1 cellular context compared by ENCODE assay signal in the genomic region with DNA sequence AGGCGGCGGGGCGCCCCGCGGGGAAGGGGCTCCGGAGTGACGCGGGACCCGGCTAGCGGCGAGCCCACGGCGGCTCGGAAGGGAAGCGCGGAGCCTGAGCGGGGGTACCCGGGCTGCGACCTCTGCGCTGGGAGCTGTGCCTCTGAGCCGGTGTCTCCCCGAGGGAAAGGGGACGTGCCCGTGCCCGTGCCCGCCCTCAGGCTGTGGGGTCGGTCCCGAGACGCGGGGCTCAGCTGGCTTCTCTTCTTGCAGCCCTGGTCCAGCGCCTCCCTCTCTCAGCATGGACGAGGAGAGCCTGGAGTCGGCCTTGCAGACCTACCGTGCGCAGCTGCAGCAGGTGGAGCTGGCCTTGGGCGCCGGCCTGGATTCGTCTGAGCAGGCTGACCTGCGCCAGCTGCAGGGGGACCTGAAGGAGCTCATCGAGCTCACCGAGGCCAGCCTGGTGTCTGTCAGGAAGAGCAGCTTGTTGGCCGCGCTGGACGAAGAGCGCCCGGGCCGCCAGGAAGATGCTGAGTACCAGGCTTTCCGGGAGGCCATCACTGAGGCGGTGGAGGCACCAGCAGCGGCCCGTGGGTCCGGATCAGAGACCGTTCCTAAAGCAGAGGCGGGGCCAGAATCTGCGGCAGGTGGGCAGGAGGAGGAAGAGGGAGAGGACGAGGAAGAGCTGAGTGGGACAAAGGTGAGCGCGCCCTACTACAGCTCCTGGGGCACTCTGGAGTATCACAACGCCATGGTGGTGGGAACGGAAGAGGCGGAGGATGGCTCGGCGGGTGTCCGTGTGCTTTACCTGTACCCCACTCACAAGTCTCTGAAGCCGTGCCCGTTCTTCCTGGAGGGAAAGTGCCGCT.
TF ChIP-seq lines count a peak whose summit lies in the region.

No MANE protein-coding gene starts in this region.

TF ChIP-seq in HepG2, 621 proteins besides CTCF, POLR2A, EP300 and RAD21 (continued from another document):
- TF ChIP-seq, protein P1, sequence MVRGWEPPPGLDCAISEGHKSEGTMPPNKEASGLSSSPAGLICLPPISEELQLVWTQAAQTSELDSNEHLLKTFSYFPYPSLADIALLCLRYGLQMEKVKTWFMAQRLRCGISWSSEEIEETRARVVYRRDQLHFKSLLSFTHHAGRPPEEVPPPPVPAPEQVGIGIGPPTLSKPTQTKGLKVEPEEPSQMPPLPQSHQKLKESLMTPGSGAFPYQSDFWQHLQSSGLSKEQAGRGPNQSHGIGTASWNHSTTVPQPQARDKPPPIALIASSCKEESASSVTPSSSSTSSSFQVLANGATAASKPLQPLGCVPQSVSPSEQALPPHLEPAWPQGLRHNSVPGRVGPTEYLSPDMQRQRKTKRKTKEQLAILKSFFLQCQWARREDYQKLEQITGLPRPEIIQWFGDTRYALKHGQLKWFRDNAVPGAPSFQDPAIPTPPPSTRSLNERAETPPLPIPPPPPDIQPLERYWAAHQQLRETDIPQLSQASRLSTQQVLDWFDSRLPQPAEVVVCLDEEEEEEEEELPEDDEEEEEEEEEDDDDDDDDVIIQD (CRISPR knock-in tag; IDR thresholded peaks at IDR 0.05; ENCODE audit: low read depth): no peak
- peak; percentile 30; the same call in 1 of the 2 replicates for TF ChIP-seq ZNF891 (CRISPR knock-in tag; IDR thresholded peaks at IDR 0.05)
- no peak for TF ChIP-seq ZMYM3 (CRISPR knock-in tag; IDR thresholded peaks at IDR 0.05)
- TF ChIP-seq, protein P2, sequence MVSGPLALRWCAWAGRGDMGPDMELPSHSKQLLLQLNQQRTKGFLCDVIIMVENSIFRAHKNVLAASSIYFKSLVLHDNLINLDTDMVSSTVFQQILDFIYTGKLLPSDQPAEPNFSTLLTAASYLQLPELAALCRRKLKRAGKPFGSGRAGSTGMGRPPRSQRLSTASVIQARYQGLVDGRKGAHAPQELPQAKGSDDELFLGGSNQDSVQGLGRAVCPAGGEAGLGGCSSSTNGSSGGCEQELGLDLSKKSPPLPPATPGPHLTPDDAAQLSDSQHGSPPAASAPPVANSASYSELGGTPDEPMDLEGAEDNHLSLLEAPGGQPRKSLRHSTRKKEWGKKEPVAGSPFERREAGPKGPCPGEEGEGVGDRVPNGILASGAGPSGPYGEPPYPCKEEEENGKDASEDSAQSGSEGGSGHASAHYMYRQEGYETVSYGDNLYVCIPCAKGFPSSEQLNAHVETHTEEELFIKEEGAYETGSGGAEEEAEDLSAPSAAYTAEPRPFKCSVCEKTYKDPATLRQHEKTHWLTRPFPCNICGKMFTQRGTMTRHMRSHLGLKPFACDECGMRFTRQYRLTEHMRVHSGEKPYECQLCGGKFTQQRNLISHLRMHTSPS (CRISPR knock-in tag; IDR thresholded peaks at IDR 0.05; ENCODE audit: low read depth): 0 out of 2 replicates have a peak, but pooled peaks have one; percentile 35
- TF ChIP-seq ZNF570 (CRISPR knock-in tag; IDR thresholded peaks at IDR 0.05; ENCODE audit: borderline replicate concordance): no peak
- TF ChIP-seq ZNF44 (CRISPR knock-in tag; IDR thresholded peaks at IDR 0.05): no peak
- TF ChIP-seq ZNF720 (CRISPR knock-in tag; IDR thresholded peaks at IDR 0.05): no peak
- TF ChIP-seq MTA3 (CRISPR knock-in tag; IDR thresholded peaks at IDR 0.05): no peak
- TF ChIP-seq HNF4A (CRISPR knock-in tag; IDR thresholded peaks at IDR 0.05): no peak
- TF ChIP-seq SALL1 (CRISPR knock-in tag; IDR thresholded peaks at IDR 0.05): peak; percentile 52; the same call in 1 of the 2 replicates
- no peak for TF ChIP-seq U2AF2 (IDR thresholded peaks at IDR 0.05; ENCODE audit: low read depth, low read length)
- TF ChIP-seq, protein P3, sequence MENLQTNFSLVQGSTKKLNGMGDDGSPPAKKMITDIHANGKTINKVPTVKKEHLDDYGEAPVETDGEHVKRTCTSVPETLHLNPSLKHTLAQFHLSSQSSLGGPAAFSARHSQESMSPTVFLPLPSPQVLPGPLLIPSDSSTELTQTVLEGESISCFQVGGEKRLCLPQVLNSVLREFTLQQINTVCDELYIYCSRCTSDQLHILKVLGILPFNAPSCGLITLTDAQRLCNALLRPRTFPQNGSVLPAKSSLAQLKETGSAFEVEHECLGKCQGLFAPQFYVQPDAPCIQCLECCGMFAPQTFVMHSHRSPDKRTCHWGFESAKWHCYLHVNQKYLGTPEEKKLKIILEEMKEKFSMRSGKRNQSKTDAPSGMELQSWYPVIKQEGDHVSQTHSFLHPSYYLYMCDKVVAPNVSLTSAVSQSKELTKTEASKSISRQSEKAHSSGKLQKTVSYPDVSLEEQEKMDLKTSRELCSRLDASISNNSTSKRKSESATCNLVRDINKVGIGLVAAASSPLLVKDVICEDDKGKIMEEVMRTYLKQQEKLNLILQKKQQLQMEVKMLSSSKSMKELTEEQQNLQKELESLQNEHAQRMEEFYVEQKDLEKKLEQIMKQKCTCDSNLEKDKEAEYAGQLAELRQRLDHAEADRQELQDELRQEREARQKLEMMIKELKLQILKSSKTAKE (CRISPR knock-in tag; IDR thresholded peaks at IDR 0.05; ENCODE audit: borderline replicate concordance): no peak
- no peak for TF ChIP-seq ZFAT (CRISPR knock-in tag; conservative IDR thresholded peaks at IDR 0.05)
- TF ChIP-seq RXRB (CRISPR knock-in tag; IDR thresholded peaks at IDR 0.05; ENCODE audit: borderline replicate concordance): no peak
- TF ChIP-seq PHF21A (CRISPR knock-in tag; IDR thresholded peaks at IDR 0.05): no peak
- no peak for TF ChIP-seq PAX8 (CRISPR knock-in tag; IDR thresholded peaks at IDR 0.05; ENCODE audit: borderline replicate concordance)
- TF ChIP-seq, protein P4, sequence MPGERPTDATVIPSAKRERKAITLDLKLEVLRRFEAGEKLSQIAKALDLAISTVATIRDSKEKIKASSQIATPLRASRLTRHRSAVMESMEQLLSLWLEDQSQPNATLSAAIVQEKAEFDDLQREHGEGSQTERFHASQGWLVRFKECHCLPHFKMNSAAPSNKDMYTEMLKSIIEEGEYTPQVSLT (CRISPR knock-in tag; IDR thresholded peaks at IDR 0.05; ENCODE audit: borderline replicate concordance, low read depth): no peak
- no peak; the same call in 1 of the 2 replicates for TF ChIP-seq ZSCAN21 (CRISPR knock-in tag; IDR thresholded peaks at IDR 0.05; ENCODE audit: borderline replicate concordance)
- no peak for TF ChIP-seq TCF7 (IDR thresholded peaks at IDR 0.05; ENCODE audit: low read depth)
- no peak for TF ChIP-seq ZNF850 (CRISPR knock-in tag; conservative IDR thresholded peaks at IDR 0.05)
- TF ChIP-seq BRD4 (CRISPR knock-in tag; IDR thresholded peaks at IDR 0.05): no peak
- TF ChIP-seq, protein P5, sequence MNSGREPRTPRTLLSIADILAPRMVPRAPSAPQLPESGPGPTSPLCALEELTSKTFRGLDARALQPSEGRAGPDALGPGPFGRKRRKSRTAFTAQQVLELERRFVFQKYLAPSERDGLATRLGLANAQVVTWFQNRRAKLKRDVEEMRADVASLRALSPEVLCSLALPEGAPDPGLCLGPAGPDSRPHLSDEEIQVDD (CRISPR knock-in tag; IDR thresholded peaks at IDR 0.05; ENCODE audit: borderline replicate concordance): peak; percentile 87
- TF ChIP-seq ARHGAP35 (CRISPR knock-in tag; IDR thresholded peaks at IDR 0.05; ENCODE audit: borderline replicate concordance): no peak
- TF ChIP-seq, protein P6, sequence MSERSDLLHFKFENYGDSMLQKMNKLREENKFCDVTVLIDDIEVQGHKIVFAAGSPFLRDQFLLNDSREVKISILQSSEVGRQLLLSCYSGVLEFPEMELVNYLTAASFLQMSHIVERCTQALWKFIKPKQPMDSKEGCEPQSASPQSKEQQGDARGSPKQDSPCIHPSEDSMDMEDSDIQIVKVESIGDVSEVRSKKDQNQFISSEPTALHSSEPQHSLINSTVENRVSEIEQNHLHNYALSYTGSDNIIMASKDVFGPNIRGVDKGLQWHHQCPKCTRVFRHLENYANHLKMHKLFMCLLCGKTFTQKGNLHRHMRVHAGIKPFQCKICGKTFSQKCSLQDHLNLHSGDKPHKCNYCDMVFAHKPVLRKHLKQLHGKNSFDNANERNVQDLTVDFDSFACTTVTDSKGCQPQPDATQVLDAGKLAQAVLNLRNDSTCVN (CRISPR knock-in tag; IDR thresholded peaks at IDR 0.05; ENCODE audit: borderline replicate concordance): no peak
- no peak for TF ChIP-seq SETDB1 (CRISPR knock-in tag; IDR thresholded peaks at IDR 0.05; ENCODE audit: borderline replicate concordance)
- TF ChIP-seq, protein P7, sequence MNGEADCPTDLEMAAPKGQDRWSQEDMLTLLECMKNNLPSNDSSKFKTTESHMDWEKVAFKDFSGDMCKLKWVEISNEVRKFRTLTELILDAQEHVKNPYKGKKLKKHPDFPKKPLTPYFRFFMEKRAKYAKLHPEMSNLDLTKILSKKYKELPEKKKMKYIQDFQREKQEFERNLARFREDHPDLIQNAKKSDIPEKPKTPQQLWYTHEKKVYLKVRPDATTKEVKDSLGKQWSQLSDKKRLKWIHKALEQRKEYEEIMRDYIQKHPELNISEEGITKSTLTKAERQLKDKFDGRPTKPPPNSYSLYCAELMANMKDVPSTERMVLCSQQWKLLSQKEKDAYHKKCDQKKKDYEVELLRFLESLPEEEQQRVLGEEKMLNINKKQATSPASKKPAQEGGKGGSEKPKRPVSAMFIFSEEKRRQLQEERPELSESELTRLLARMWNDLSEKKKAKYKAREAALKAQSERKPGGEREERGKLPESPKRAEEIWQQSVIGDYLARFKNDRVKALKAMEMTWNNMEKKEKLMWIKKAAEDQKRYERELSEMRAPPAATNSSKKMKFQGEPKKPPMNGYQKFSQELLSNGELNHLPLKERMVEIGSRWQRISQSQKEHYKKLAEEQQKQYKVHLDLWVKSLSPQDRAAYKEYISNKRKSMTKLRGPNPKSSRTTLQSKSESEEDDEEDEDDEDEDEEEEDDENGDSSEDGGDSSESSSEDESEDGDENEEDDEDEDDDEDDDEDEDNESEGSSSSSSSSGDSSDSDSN (CRISPR knock-in tag; IDR thresholded peaks at IDR 0.05): 0 out of 2 replicates have a peak, but pooled peaks have one; percentile 10
- TF ChIP-seq, protein P8, sequence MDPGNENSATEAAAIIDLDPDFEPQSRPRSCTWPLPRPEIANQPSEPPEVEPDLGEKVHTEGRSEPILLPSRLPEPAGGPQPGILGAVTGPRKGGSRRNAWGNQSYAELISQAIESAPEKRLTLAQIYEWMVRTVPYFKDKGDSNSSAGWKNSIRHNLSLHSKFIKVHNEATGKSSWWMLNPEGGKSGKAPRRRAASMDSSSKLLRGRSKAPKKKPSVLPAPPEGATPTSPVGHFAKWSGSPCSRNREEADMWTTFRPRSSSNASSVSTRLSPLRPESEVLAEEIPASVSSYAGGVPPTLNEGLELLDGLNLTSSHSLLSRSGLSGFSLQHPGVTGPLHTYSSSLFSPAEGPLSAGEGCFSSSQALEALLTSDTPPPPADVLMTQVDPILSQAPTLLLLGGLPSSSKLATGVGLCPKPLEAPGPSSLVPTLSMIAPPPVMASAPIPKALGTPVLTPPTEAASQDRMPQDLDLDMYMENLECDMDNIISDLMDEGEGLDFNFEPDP (CRISPR knock-in tag; conservative IDR thresholded peaks at IDR 0.05): peak; percentile 51; the same call in 1 of the 2 replicates
